ENCODE assay signal across 8 cellular contexts in the genomic region with DNA sequence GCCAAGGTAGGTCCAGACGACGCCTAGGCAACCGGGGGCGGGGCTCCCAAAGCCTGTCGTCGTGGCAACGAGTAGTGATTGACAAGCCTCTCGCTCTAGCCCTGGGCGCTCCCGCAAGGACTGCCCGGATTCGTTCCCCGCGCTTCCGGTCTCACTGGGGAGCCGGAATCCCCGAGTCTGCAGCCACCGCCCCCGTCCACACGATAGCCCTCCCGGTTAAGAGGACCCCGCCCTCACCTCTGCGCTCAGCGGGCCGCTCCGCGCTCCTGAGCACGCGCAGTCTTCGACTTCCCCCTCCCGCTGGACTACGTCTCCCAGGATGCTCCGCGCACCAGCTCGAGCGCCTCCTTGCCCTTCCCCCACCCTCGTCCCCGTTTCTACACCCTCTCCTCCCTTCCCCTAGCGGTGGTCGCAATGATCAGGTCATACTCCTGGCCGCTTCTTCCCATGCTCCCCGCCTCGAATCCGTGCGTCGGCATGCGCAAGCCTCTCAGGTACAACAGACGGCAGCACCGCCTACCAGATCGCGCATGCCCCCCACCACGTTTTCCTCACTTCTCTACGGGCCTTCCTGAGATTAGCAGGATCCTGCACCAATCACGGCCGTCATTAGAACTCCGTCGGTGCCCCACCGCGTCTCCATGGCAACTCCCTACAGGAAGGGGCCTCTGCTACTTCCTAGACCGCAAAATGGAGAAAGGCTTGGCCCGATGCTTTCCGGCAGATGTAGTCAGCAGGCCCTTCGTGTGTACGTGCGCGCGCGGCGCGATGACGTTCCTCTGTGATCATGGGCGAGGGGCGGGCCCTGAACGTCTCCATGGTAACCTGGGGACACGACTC. TPM values are rescaled to one million over a fixed set of nuclear protein-coding genes. Genes with fewer than 3 reads are reported as not detected.
DNase-seq lines count a peak whose midpoint lies in the region; ATAC-seq and TF ChIP-seq lines count a peak whose summit lies in the region.

MZF1 (minus strand) TSS at position 518 of the 840 bp plus-strand sequence. CDS start 1,946 bp downstream, outside the sequence.

- H3K4me2 ChIP-seq in GM23248 (ENCODE audit: unreplicated experiment): peak within 1 kb of the TSS; percentile 96

- no peaks in the 10 kb centered on the region for H4K20me1 ChIP-seq in GM23248 (ENCODE audit: insufficient read depth)

- H3K27ac ChIP-seq in GM23248 (peak within 1 kb of the TSS; percentile 94), thymus (ENCODE audit: low read depth) (peak within 1 kb of the TSS; percentile 99)

- H3F3A ChIP-seq in GM23248 (ENCODE audit: insufficient read depth): peaks cover 11% of the 10 kb centered on the region

- H3K27me3 ChIP-seq in GM23248 (replicated peaks; ENCODE audit: insufficient read depth) (no peaks in the 10 kb centered on the region), thymus (ENCODE audit: control insufficient read depth, insufficient read depth) (no peaks in the 10 kb centered on the region)

- no peak for TF ChIP-seq CTCF in omental fat pad (IDR thresholded peaks at IDR 0.05)

- peak; percentile 86 for ATAC-seq in omental fat pad (ENCODE audit: low FRiP score)

- 1% methylated on average over 54 to 75 of the region's 75 CpGs for WGBS in GM23248 (ENCODE audit: low coverage in 1 of 2, low lambda C conversion rate in 2 of 2, missing lambda C conversion rate in 2 of 2), 2 experiments
- under 1% methylated on average over 75 of the region's 75 CpGs for WGBS in thymus

- H3K9me2 ChIP-seq in GM23248 (ENCODE audit: insufficient read depth): no peaks in the 10 kb centered on the region

- H2AFZ ChIP-seq in GM23248: peak within 1 kb of the TSS; percentile 83

- no peaks in the 10 kb centered on the region for H3K36me3 ChIP-seq in GM23248 (ENCODE audit: low read depth)
- peaks cover 16% of the 10 kb centered on the region for H3K36me3 ChIP-seq in thymus (ENCODE audit: control insufficient read depth, insufficient read depth)

- H3K4me1 ChIP-seq in GM23248 (ENCODE audit: insufficient read depth) (peaks cover 8% of the 10 kb centered on the region; the same call in 1 of the 2 replicates), thymus (ENCODE audit: control insufficient read depth, insufficient read depth, low read length) (peaks cover 25% of the 10 kb centered on the region)

- H3K79me2 ChIP-seq in GM23248 (ENCODE audit: insufficient read depth): peaks cover 26% of the 10 kb centered on the region

- peak within 1 kb of the TSS; percentile 91 for H3K9ac ChIP-seq in GM23248

- DNase-seq in EH (ENCODE audit: low read depth) (peak; percentile 100), GM23248 (peak; percentile 100), M059J (ENCODE audit: low read depth) (peak; percentile 100), foreskin melanocyte (peak; percentile 100), omental fat pad (ENCODE audit: low spot score) (peak; percentile 99), amniotic stem cell (lab: John Stamatoyannopoulos, UW) (no peak)
- peak; percentile 100 for DNase-seq in activated T-helper 1 cell treated with anti-CD3 and anti-CD28 coated beads, Interleukin-2, amount 50 U/mL, for 16 hours (ENCODE audit: low read depth in 1 of 2, low spot score in 1 of 2)

- H3K9me3 ChIP-seq in GM23248 (ENCODE audit: low read depth) (no peaks in the 10 kb centered on the region), thymus (ENCODE audit: control insufficient read depth) (no peaks in the 10 kb centered on the region)

- in situ Hi-C loops in GM23248 (cut with MboI): no loop called here

- H3K4me3 ChIP-seq in GM23248 (peak within 1 kb of the TSS; percentile 88), thymus (ENCODE audit: low read length) (peak within 1 kb of the TSS; percentile 69)

RNA-seq across cellular contexts. Expression of gene MZF1, which starts in this region (rescaled TPM):
- 20.8 and 32.1 TPM in 2 replicates for total RNA-seq in GM23248 (2014; rRNA removed; shearing (Covaris generic))
- 6.7 and 9.0 TPM in 2 replicates for polyA plus RNA-seq in GM23248 (2016; fragmentation: Nextera tagmentation; extraction: Ambion mirVana)
- 5.9 and 10.3 TPM in 2 replicates for total RNA-seq in M059J (2014; rRNA removed; shearing (Covaris generic))
- 10 to 100 TPM; 15.8 to 32.5 (median 22.1) TPM for total RNA-seq in omental fat pad
- polyA plus RNA-seq in thymus: 24.7 TPM
